ENCODE assay signal across 21 cellular contexts in genomic region chr7:37150856-37151255, GRCh38.
"Had no signal": no experiment of that assay in that cellular context is flagged by ENCODE, and none has a peak within 500 bp of the region (broad histone marks: within the 10 kb centered on the region; RNA-seq: fewer than 3 reads in every experiment).

No MANE protein-coding gene starts in this region.

- H3K4me1 ChIP-seq: parathyroid adenoma, psoas muscle, testis, upper lobe of right lung had no signal

- H3K27ac Mint-ChIP-seq: nephron; stimulated activated memory B cell treated with anti-CD40 and anti-IgM and Interleukin-4, amounts not matched to agents 10 μg/mL and 1 μg/mL and 100 μg/mL, for 72 hours; stimulated activated naive CD8-positive, alpha-beta T cell treated with anti-CD3 and anti-CD28 coated beads, Interleukin-15, amount 100 ng/mL, for 72 hours had no signal

- H3K9me3 ChIP-seq: psoas muscle, spleen, testis, tibial nerve, upper lobe of right lung, vagina had no signal

- H3K27me3 Mint-ChIP-seq: naive B cell; stimulated activated memory B cell treated with anti-CD40 and anti-IgM and Interleukin-4, amounts not matched to agents 10 μg/mL and 1 μg/mL and 100 μg/mL, for 72 hours; stimulated activated naive CD8-positive, alpha-beta T cell treated with anti-CD3 and anti-CD28 coated beads, Interleukin-15, amount 100 ng/mL, for 72 hours had no signal

- FAIRE-seq: frontal cortex had no signal

- DNase-seq: effector CD4-positive, alpha-beta T cell; heart left ventricle; hippocampal formation; naive B cell; occipital lobe; psoas muscle; spleen; stimulated activated CD4-positive, alpha-beta T cell treated with anti-CD3 and anti-CD28 coated beads, Interleukin-15, amount 100 ng/mL, for 24 hours; stimulated activated CD4-positive, alpha-beta T cell treated with anti-CD3 and anti-CD28 coated beads, Interleukin-1b, Interleukin-23, amount 100 ng/mL, for 48 hours; stimulated activated CD4-positive, alpha-beta T cell treated with anti-CD3 and anti-CD28 coated beads, Interleukin-4, amount 100 ng/mL, for 24 hours; stimulated activated naive CD8-positive, alpha-beta T cell treated with anti-CD3 and anti-CD28 coated beads, Interleukin-15, amount 100 ng/mL, for 72 hours; testis; upper lobe of right lung had no signal

- H3K4me3 Mint-ChIP-seq: naive B cell; nephron; stimulated activated memory B cell treated with anti-CD40 and anti-IgM and Interleukin-4, amounts not matched to agents 10 μg/mL and 1 μg/mL and 100 μg/mL, for 72 hours; stimulated activated naive CD8-positive, alpha-beta T cell treated with anti-CD3 and anti-CD28 coated beads, Interleukin-15, amount 100 ng/mL, for 72 hours had no signal

- ATAC-seq: esophagus mucosa; heart left ventricle; psoas muscle; sciatic nerve; stimulated activated memory B cell treated with anti-CD40 and anti-IgM and Interleukin-4, amounts not matched to agents 10 μg/mL and 1 μg/mL and 100 μg/mL, for 72 hours; stimulated activated naive CD8-positive, alpha-beta T cell treated with anti-CD3 and anti-CD28 coated beads, Interleukin-15, amount 100 ng/mL, for 72 hours; upper lobe of right lung had no signal

- H3K27ac ChIP-seq: heart left ventricle, parathyroid adenoma, psoas muscle, spleen, testis, tibial nerve, upper lobe of right lung, vagina had no signal

- H3K27me3 ChIP-seq: heart left ventricle, spleen, testis, tibial nerve, upper lobe of right lung, vagina had no signal

- H3K4me3 ChIP-seq: heart left ventricle, psoas muscle, spleen, testis, tibial nerve, upper lobe of right lung, vagina had no signal

- H3K36me3 ChIP-seq: upper lobe of right lung, vagina had no signal
